ENCODE assay signal across 8 cellular contexts in genomic region chr9:70639853-70640814, GRCh38.
DNase-seq lines count a peak whose midpoint lies in the region; ATAC-seq lines count a peak whose summit lies in the region.

No MANE protein-coding gene starts in this region.

- ATAC-seq in Right ventricle myocardium superior (ENCODE audit: poor library complexity) (peak; percentile 78), HG02973 (IDR thresholded peaks at IDR 0.05; ENCODE audit: unreplicated experiment) (no peak)

- DNase-seq in Right ventricle myocardium superior (no peak), cardiac septum (ENCODE audit: low spot score) (no peak), LHCN-M2 (ENCODE audit: low read depth) (peak; percentile 55), SW480 (ENCODE audit: low spot score) (peak; percentile 53), globus pallidus (ENCODE audit: low spot score) (peak; percentile 63), renal cortical epithelial cell (ENCODE audit: low read depth) (peak; percentile 54)
- DNase-seq in activated CD8-positive, alpha-beta memory T cell treated with anti-CD3 and anti-CD28 coated beads, Interleukin-2, amount 50 U/mL, for 4 hours, result no peak

- intact Hi-C loops in Right ventricle myocardium superior (cut with DNase I), result loop anchor here (5.0 kb wide), 2 partner anchors 362 to 612 kb away; no protein-coding TSS in a partner anchor
- intact Hi-C loops in cardiac septum (cut with DNase I), result loop anchor here (5.0 to 10.0 kb wide), 3 partner anchors 285 to 607 kb away; no protein-coding TSS in a partner anchor

Comparison
In these comparisons a context has a peak if more than half of its experiments do, and no peak if none do; other contexts are left out.
1. DNase-seq: peak in LHCN-M2 (single experiment), SW480 (single experiment), globus pallidus (single experiment) and renal cortical epithelial cell (single experiment); none in Right ventricle myocardium superior (single experiment), cardiac septum (single experiment) and activated CD8-positive, alpha-beta memory T cell treated with anti-CD3 and anti-CD28 coated beads, Interleukin-2, amount 50 U/mL, for 4 hours (single experiment).